Comparison of ENCODE assay signal across 20 cellular contexts in genomic region chr11:104000798-104001197, GRCh38. TPM values are rescaled to one million over a fixed set of nuclear protein-coding genes. Genes with fewer than 3 reads are reported as not detected.
"Had no signal": no experiment of that assay in that cellular context is flagged by ENCODE, and none has a peak within 500 bp of the region (broad histone marks: within the 10 kb centered on the region; RNA-seq: fewer than 3 reads in every experiment).

No MANE protein-coding gene starts in this region.

- H3K27me3 Mint-ChIP-seq: activated naive CD8-positive, alpha-beta T cell treated with anti-CD3 and anti-CD28 coated beads, Interleukin-2, amount 10 ng/mL, durations not matched to agents 7 days and 5 days; dendritic cell treated with granulocyte-macrophage colony-stimulating factor and Interleukin-4, amounts not matched to agents 40 ng/mL and 50 ng/mL, for 4 days; type B pancreatic cell had no signal

- H3K4me3 ChIP-seq: psoas muscle, suprapubic skin had no signal

- H3K36me3 Mint-ChIP-seq: activated naive CD8-positive, alpha-beta T cell treated with anti-CD3 and anti-CD28 coated beads, Interleukin-2, amount 10 ng/mL, durations not matched to agents 7 days and 5 days had no signal

- H3K9me3 Mint-ChIP-seq: activated naive CD8-positive, alpha-beta T cell treated with anti-CD3 and anti-CD28 coated beads, Interleukin-2, amount 10 ng/mL, durations not matched to agents 7 days and 5 days; dendritic cell treated with granulocyte-macrophage colony-stimulating factor and Interleukin-4, amounts not matched to agents 40 ng/mL and 50 ng/mL, for 4 days; endodermal cell; nephron progenitor cell; T-helper 2 cell treated with Interferon-gamma antibody and Interleukin-4, amounts not matched to agents 5 μg/mL and 100 μg/mL, for 36 hours; type B pancreatic cell had no signal

- H3K27ac Mint-ChIP-seq: activated naive CD8-positive, alpha-beta T cell treated with anti-CD3 and anti-CD28 coated beads, Interleukin-2, amount 10 ng/mL, durations not matched to agents 7 days and 5 days; dendritic cell treated with granulocyte-macrophage colony-stimulating factor and Interleukin-4, amounts not matched to agents 40 ng/mL and 50 ng/mL, for 4 days; endodermal cell; nephron progenitor cell; T-helper 2 cell treated with Interferon-gamma antibody and Interleukin-4, amounts not matched to agents 5 μg/mL and 100 μg/mL, for 36 hours; type B pancreatic cell had no signal

- H3K4me3 Mint-ChIP-seq: activated naive CD8-positive, alpha-beta T cell treated with anti-CD3 and anti-CD28 coated beads, Interleukin-2, amount 10 ng/mL, durations not matched to agents 7 days and 5 days; dendritic cell treated with granulocyte-macrophage colony-stimulating factor and Interleukin-4, amounts not matched to agents 40 ng/mL and 50 ng/mL, for 4 days; endodermal cell; nephron progenitor cell; T-helper 2 cell treated with Interferon-gamma antibody and Interleukin-4, amounts not matched to agents 5 μg/mL and 100 μg/mL, for 36 hours; type B pancreatic cell had no signal

- H3K4me1 Mint-ChIP-seq: activated naive CD8-positive, alpha-beta T cell treated with anti-CD3 and anti-CD28 coated beads, Interleukin-2, amount 10 ng/mL, durations not matched to agents 7 days and 5 days; endodermal cell; nephron progenitor cell had no signal

- DNase-seq: activated CD4-positive, alpha-beta T cell treated with anti-CD3 and anti-CD28 coated beads, Interleukin-2, amount 50 U/mL, for 48 hours; activated CD4-positive, CD25-positive, alpha-beta regulatory T cell treated with anti-CD3 and anti-CD28 coated beads, Interleukin-2, amount 50 U/mL, for 72 hours; activated gamma-delta T cell; activated naive CD8-positive, alpha-beta T cell treated with anti-CD3 and anti-CD28 coated beads, Interleukin-2, amount 10 ng/mL, durations not matched to agents 7 days and 5 days; activated T-cell treated with anti-CD3 and anti-CD28 coated beads, Interleukin-2, amount 50 U/mL, for 48 hours; endodermal cell; hippocampal formation; nephron progenitor cell; psoas muscle; stimulated activated CD4-positive, alpha-beta T cell treated with anti-CD3 and anti-CD28 coated beads, Interleukin-2, amount 100 ng/mL, for 48 hours; stimulated activated naive CD4-positive, alpha-beta T cell treated with Interleukin-2 at 50 U/mL for 16 hours had no signal

- H3K36me3 ChIP-seq: suprapubic skin had no signal

- H3K27ac ChIP-seq: psoas muscle, suprapubic skin had no signal

- H3K4me1 ChIP-seq: psoas muscle, suprapubic skin had no signal

- ATAC-seq: psoas muscle had no signal

- H3K27me3 ChIP-seq: suprapubic skin had no signal

RNA-seq across cellular contexts. Expression of gene DDI1, which starts 35.6 kb away (rescaled TPM):
- total RNA-seq: activated naive CD8-positive, alpha-beta T cell treated with anti-CD3 and anti-CD28 coated beads, Interleukin-2, amount 10 ng/mL, durations not matched to agents 7 days and 5 days; aorta; endodermal cell; kidney epithelial cell; lower leg skin; mesenteric fat pad; omental fat pad; psoas muscle; suprapubic skin had no signal
